In the genomic region with DNA sequence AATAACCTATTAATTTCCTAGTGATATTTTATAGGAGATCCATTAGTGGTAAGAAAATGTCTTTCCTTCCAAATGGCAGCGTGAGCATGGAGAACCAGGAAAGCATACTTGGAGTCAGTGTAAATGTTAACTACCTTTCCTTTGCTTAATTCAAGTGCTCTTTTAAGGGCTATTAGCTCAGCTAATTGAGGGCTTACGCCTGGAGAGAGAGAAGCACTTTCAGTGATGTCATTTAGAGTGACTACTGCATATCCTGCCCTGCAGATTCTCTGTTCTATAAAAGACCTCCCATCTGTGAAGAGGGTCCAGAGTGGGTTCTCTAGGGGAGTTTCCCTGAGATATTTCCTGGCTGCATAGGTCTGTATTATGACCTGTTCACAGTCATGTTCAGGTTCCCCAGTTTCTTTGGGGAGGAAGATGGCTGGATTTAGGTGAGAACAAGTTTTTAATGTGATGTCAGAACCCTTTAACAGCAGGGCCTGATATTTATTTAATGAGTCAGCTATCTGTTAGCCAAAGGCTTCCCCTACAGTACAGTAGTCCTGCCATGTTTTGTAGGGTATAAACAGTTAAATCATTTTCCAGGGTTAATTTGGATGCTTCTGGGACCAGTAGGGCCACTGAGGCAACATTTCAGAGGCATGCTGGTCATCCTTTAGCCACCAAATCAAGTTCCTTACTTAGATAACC, we compare ENCODE assay signal across 18 cellular contexts.
"Had no signal": no experiment of that assay in that cellular context is flagged by ENCODE, and none has a peak within 500 bp of the region (broad histone marks: within the 10 kb centered on the region; RNA-seq: fewer than 3 reads in every experiment).

No MANE protein-coding gene starts in this region.

- DNase-seq: activated CD4-positive, alpha-beta T cell treated with anti-CD3 and anti-CD28 coated beads, Interleukin-2, amount 10 ng/mL, durations not matched to agents 7 days and 5 days; activated CD8-positive, alpha-beta memory T cell treated with anti-CD3 and anti-CD28 coated beads, Interleukin-2, amount 50 U/mL, for 4 hours; activated CD8-positive, alpha-beta T cell treated with anti-CD3 and anti-CD28 coated beads, Interleukin-2, amount 10 ng/mL, durations not matched to agents 7 days and 5 days; activated effector memory CD4-positive, alpha-beta T cell treated with Interleukin-2 at 50 U/mL for 16 hours; activated naive CD4-positive, alpha-beta T cell treated with anti-CD3 and anti-CD28 coated beads, Interleukin-2, amount 50 U/mL, for 16 hours; activated T-cell treated with anti-CD3 and anti-CD28 coated beads, Interleukin-2, amount 50 U/mL, for 48 hours; aorta; erythroblast; hypothalamus; islet precursor cell; nephron progenitor cell; nucleus accumbens; stimulated activated CD4-positive, alpha-beta T cell treated with anti-CD3 and anti-CD28 coated beads, Interleukin-12 subunit alpha, Interleukin-12 subunit beta, amount 100 ng/mL, for 4 hours; stimulated activated CD4-positive, alpha-beta T cell treated with anti-CD3 and anti-CD28 coated beads, Interleukin-1b, Interleukin-23, amount 100 ng/mL, for 48 hours; stimulated activated CD8-positive, alpha-beta memory T cell treated with anti-CD3 and anti-CD28 coated beads, Interleukin-4, amount 100 ng/mL, for 48 hours; stimulated activated naive CD4-positive, alpha-beta T cell; T-helper 9 cell had no signal

- H3K4me3 ChIP-seq: coronary artery had no signal

- H3K27ac ChIP-seq: coronary artery had no signal
